In genomic region chr22:39014723-39015121, GRCh38 we compare ENCODE assay signal across 8 cellular contexts. TPM values are rescaled to one million over a fixed set of nuclear protein-coding genes. Genes with fewer than 3 reads are reported as not detected.
DNase-seq lines count a peak whose midpoint lies in the region; ATAC-seq, FAIRE-seq and TF ChIP-seq lines count a peak whose summit lies in the region.
"Not testable (repeated sequence)": the region's sequence is repeated elsewhere in the genome, so short reads cannot be mapped to it uniquely, and the experiment has no call there.

No MANE protein-coding gene starts in this region.

- BruUV-seq in Panc1 (replicated peaks; lab: Mats Ljungman, UMichigan), result not testable (repeated sequence)

- in situ Hi-C loops in Panc1 (cut with HindIII; ENCODE audit: low pct_unique_long_range_greater_than_20kb, low sequenced_read_pairs), result not testable (repeated sequence)

- H3K9ac ChIP-seq in colonic mucosa (ENCODE audit: low read depth in 2 of 2, low read length in 2 of 2), result peak overlapping the region; percentile 60 to 74

- H3K36me3 ChIP-seq in Panc1 (ENCODE audit: control insufficient read depth, insufficient read depth, low read length); colonic mucosa: not testable (repeated sequence)

- H3K27ac ChIP-seq in Panc1 (ENCODE audit: low read length) (peak overlapping the region; percentile 39), colonic mucosa (peak overlapping the region; percentile 82), skin epidermis (peak overlapping the region in 20 of 21 experiments; percentile 67 to 97 (median 91))

- DNase-seq in A172 (ENCODE audit: low spot score) (peak; percentile 1), myocyte (ENCODE audit: low read depth) (peak; percentile 6)
- not testable (repeated sequence) for DNase-seq in GM18507 (ENCODE audit: extremely low spot score, insufficient read length, low read depth); Panc1 (ENCODE audit: low read depth, low spot score); colonic mucosa; left ventricle myocardium superior
- peak; percentile 38 to 47 for DNase-seq in activated T-cell treated with anti-CD3 and anti-CD28 coated beads, Interleukin-2, amount 50 U/mL, for 48 hours

- not testable (repeated sequence) for H3K27me3 ChIP-seq in Panc1 (ENCODE audit: control insufficient read depth, insufficient read depth, low read length); colonic mucosa

- POLR2A ChIA-PET in Panc1 (lab: Charles Lee), result not testable (repeated sequence)

- not testable (repeated sequence) for H3K4me1 ChIP-seq in Panc1 (ENCODE audit: control insufficient read depth, insufficient read depth, low read length); colonic mucosa

- not testable (repeated sequence) for TF ChIP-seq CTCF in Panc1 (IDR thresholded peaks at IDR 0.05); colonic mucosa (IDR thresholded peaks at IDR 0.05)

- not testable (repeated sequence) for H3K9me3 ChIP-seq in Panc1 (ENCODE audit: control insufficient read depth, insufficient read depth, low read depth, low read length); colonic mucosa

- intact Hi-C loops in Panc1 (cut with micrococcal nuclease; ENCODE audit: unreplicated experiment); colonic mucosa (cut with DNase I); left ventricle myocardium superior (cut with micrococcal nuclease): not testable (repeated sequence)

- FAIRE-seq in GM18507 (lab: Jason Lieb, UNC), result peak; percentile 69

- CTCF ChIA-PET in Panc1 (lab: Charles Lee), result interaction anchor here (0.7 kb wide), 3 partner anchors 12 to 209 kb away, joined by 3 to 7 read pairs (median 5); no protein-coding TSS in a partner anchor

- H3K4me3 ChIP-seq in Panc1 (ENCODE audit: low read depth in 2 of 2, low read length in 2 of 2) (peak overlapping the region; percentile 16 to 51), colonic mucosa (peak overlapping the region; percentile 49), skin epidermis (peak overlapping the region; percentile 40 to 62 (median 44))

- ATAC-seq in Panc1, result peak; percentile 50; the same call in 1 of the 2 replicates
- ATAC-seq in left ventricle myocardium superior, result peak; percentile 5

RNA-seq across cellular contexts. Expression of gene APOBEC3C, which starts 0.7 kb away (rescaled TPM):
- 6.4 and 8.2 TPM in 2 replicates for total RNA-seq in A172 (2014; rRNA removed; shearing (Covaris generic))
- total RNA-seq in Panc1 (2021; ENCODE audit: unreplicated experiment) (12.7 TPM), colonic mucosa (10 to 100 TPM; 13.5 to 49.0 TPM), left ventricle myocardium superior (31.1 TPM), myocyte (5.4 and 6.4 TPM in 2 replicates)
- 12.1 TPM for polyA plus RNA-seq in Panc1 (2012; ENCODE audit: insufficient read length)
- polyA plus RNA-seq in myocyte (2012), result 32.9 TPM

RNA-seq across cellular contexts. Expression of gene APOBEC3D, which starts 6.2 kb away (rescaled TPM):
- total RNA-seq in A172 (2014; rRNA removed; shearing (Covaris generic)), result 0.10 and 1.9 TPM in 2 replicates
- total RNA-seq in Panc1 (2021; ENCODE audit: unreplicated experiment), result 3.3 TPM
- 0.27 TPM for polyA plus RNA-seq in Panc1 (2012; ENCODE audit: insufficient read length)
- 1 to 10 TPM; 6.0 to 7.0 TPM for total RNA-seq in colonic mucosa
- total RNA-seq in left ventricle myocardium superior, result 1.0 TPM
- 0.21 TPM in 1 of 2 replicates, not detected in the other for total RNA-seq in myocyte
- polyA plus RNA-seq in myocyte (2012), result 0.32 TPM

RNA-seq across cellular contexts. Expression of gene APOBEC3F, which starts 25.9 kb away (rescaled TPM):
- total RNA-seq in A172 (2014; rRNA removed; shearing (Covaris generic)), result 2.8 and 6.3 TPM in 2 replicates
- 7.7 TPM for total RNA-seq in Panc1 (2021; ENCODE audit: unreplicated experiment)
- 5.1 TPM for polyA plus RNA-seq in Panc1 (2012; ENCODE audit: insufficient read length)
- total RNA-seq in colonic mucosa, result 1 to 10 TPM; 7.0 to 7.3 TPM
- total RNA-seq in left ventricle myocardium superior, result 4.4 TPM
- 0.08 and 0.21 TPM in 2 replicates for total RNA-seq in myocyte
- polyA plus RNA-seq in myocyte (2012), result 2.4 TPM

RNA-seq across cellular contexts. Expression of gene APOBEC3B, which starts 32.6 kb away (rescaled TPM):
- total RNA-seq in A172 (2014; rRNA removed; shearing (Covaris generic)), result 4.9 and 8.7 TPM in 2 replicates
- total RNA-seq in Panc1 (2021; ENCODE audit: unreplicated experiment) (15.6 TPM), colonic mucosa (10 to 100 TPM in 1 of 2 donors, 1 to 10 TPM in 1; 9.3 to 18.9 TPM), left ventricle myocardium superior (0.55 TPM), myocyte (0.21 and 0.24 TPM in 2 replicates)
- polyA plus RNA-seq in Panc1 (2012; ENCODE audit: insufficient read length), result 9.4 TPM
- 0.18 TPM for polyA plus RNA-seq in myocyte (2012)

RNA-seq across cellular contexts. Expression of gene APOBEC3A, which starts 57.3 kb away (rescaled TPM):
- total RNA-seq in A172 (2014; rRNA removed; shearing (Covaris generic)), result not detected in 2 replicates
- not detected for total RNA-seq in Panc1 (2021; ENCODE audit: unreplicated experiment)
- polyA plus RNA-seq in Panc1 (2012; ENCODE audit: insufficient read length), result not detected
- total RNA-seq in colonic mucosa, result 1 to 10 TPM in 1 of 2 donors, not detected in 1; 1.4 TPM
- total RNA-seq in left ventricle myocardium superior, result 0.82 TPM
- not detected in 2 replicates for total RNA-seq in myocyte
- not detected for polyA plus RNA-seq in myocyte (2012)

Comparison
In these comparisons a context has a peak if more than half of its experiments do, and no peak if none do; other contexts are left out.
1. H3K27ac ChIP-seq: peak in every context shown above with its lines; median percentile 91 in skin epidermis; 82 in colonic mucosa; 39 in Panc1.